In genomic region chr1:248858891-248859889, GRCh38 we compare ENCODE assay signal across 8 cellular contexts. TPM values are rescaled to one million over a fixed set of nuclear protein-coding genes. Genes with fewer than 3 reads are reported as not detected.
DNase-seq lines count a peak whose midpoint lies in the region; ATAC-seq, FAIRE-seq and TF ChIP-seq lines count a peak whose summit lies in the region.

Gene ZNF692 (minus strand): TSS chr1:248859085. CDS start chr1:248858309, 776 bp downstream.

- H3K4me1 Mint-ChIP-seq in activated naive CD4-positive, alpha-beta T cell treated with anti-CD3 and anti-CD28 coated beads for 36 hours (ENCODE audit: low read depth) = peaks cover 65% of the 10 kb centered on the region

- peaks cover 30% of the 10 kb centered on the region for H3K36me3 Mint-ChIP-seq in activated naive CD4-positive, alpha-beta T cell treated with anti-CD3 and anti-CD28 coated beads for 36 hours (ENCODE audit: low read depth)

- no peak for FAIRE-seq in frontal cortex (lab: Jason Lieb, UNC)

- peak within 1 kb of the TSS; percentile 94 for H3K4me3 Mint-ChIP-seq in activated naive CD4-positive, alpha-beta T cell treated with anti-CD3 and anti-CD28 coated beads for 36 hours

- H3K27me3 ChIP-seq in GM06990 (replicated peaks; ENCODE audit: control insufficient read depth, insufficient read depth, low read length) = no peaks in the 10 kb centered on the region

- H3K9me3 Mint-ChIP-seq in activated naive CD4-positive, alpha-beta T cell treated with anti-CD3 and anti-CD28 coated beads for 36 hours = no peaks in the 10 kb centered on the region

- TF ChIP-seq CTCF in GM06990 (IDR thresholded peaks at IDR 0.05; ENCODE audit: insufficient read depth, low read length, poor library complexity, severe bottlenecking) = no peak

- peak; percentile 99 for DNase-seq in GM06990 (ENCODE audit: extremely low read depth, insufficient read length)
- peak; percentile 98 for DNase-seq in NAMALWA (ENCODE audit: low spot score)
- DNase-seq in SK-N-DZ (ENCODE audit: low spot score) = peak; percentile 97
- peak; percentile 97 for DNase-seq in activated naive CD4-positive, alpha-beta T cell treated with anti-CD3 and anti-CD28 coated beads for 36 hours
- DNase-seq in frontal cortex (ENCODE audit: low spot score in 2 of 2) = peak; percentile 98
- peak; percentile 79 to 97 (median 94) for DNase-seq in nucleus accumbens (lab: John Stamatoyannopoulos, UW)
- peak; percentile 96 for DNase-seq in superior temporal gyrus (ENCODE audit: extremely low spot score)

- CTCF ChIA-PET in activated naive CD4-positive, alpha-beta T cell treated with anti-CD3 and anti-CD28 coated beads for 36 hours (lab: Charles Lee) = interaction anchor here (0.6 to 3.2 kb wide), 16 partner anchors 8 to 42 kb away, joined by 3 to 28 read pairs (median 4); partner anchors contain the start of genes SH3BP5L and ZNF672

- peaks cover 9% of the 10 kb centered on the region for H3K36me3 ChIP-seq in GM06990 (ENCODE audit: control insufficient read depth, insufficient read depth, low read length)

- peak within 1 kb of the TSS; percentile 93 for H3K27ac Mint-ChIP-seq in activated naive CD4-positive, alpha-beta T cell treated with anti-CD3 and anti-CD28 coated beads for 36 hours

- H3K27me3 Mint-ChIP-seq in activated naive CD4-positive, alpha-beta T cell treated with anti-CD3 and anti-CD28 coated beads for 36 hours (ENCODE audit: low read depth) = no peaks in the 10 kb centered on the region

- intact Hi-C loops in activated naive CD4-positive, alpha-beta T cell treated with anti-CD3 and anti-CD28 coated beads for 36 hours (cut with micrococcal nuclease) = loop anchor here (1.0 to 2.0 kb wide), 6 partner anchors 14 to 1926 kb away; partner anchors contain the start of genes PGBD2 and ZNF672

- peak; percentile 81 for ATAC-seq in HG02571 (IDR thresholded peaks at IDR 0.05; ENCODE audit: unreplicated experiment)

- peak within 1 kb of the TSS; percentile 86 for H3K4me3 ChIP-seq in GM06990 (replicated peaks; ENCODE audit: low read depth, low read length)

RNA-seq across cellular contexts. Expression of gene ZNF692, which starts in this region (rescaled TPM):
- polyA plus RNA-seq in SK-N-DZ (2014; cell fraction: cytosol; rRNA removed) = 62.9 and 67.6 TPM in 2 replicates
- polyA plus RNA-seq in SK-N-DZ (2014; cell fraction: nucleus; rRNA removed) = 647 and 744 TPM in 2 replicates
- 10 to 100 TPM; 87.6 to 88.7 TPM for total RNA-seq in activated naive CD4-positive, alpha-beta T cell treated with anti-CD3 and anti-CD28 coated beads for 36 hours
- total RNA-seq in frontal cortex = 19.6 TPM

Comparison
In these comparisons a context has a peak if more than half of its experiments do, and no peak if none do; other contexts are left out.
1. Peak in every context shown above with its lines: DNase-seq, ATAC-seq and H3K4me3 ChIP-seq.